In the genomic region with DNA sequence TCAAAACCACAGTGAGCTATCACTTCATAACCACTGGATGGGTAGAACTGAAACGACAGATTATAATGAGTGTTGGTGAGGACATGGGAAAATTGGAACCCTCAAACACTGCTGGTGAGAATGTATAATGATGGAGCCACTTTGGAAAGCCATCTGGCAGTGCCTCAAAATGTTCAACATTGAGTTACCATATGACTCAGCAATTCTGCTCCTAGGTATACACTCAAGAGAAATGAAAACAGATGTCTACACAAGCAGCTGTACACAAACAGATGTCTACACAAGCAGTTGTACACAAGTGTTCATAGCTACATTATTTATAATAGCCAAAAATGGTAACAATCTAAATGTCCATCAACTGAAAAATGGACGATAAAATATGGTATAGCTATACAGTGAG, we compare ENCODE assay signal across 20 cellular contexts.
A peak's percentile ranks its signal among the peaks of the same experiment; 100 is the strongest.
DNase-seq lines count a peak whose midpoint lies in the region; ATAC-seq, FAIRE-seq and TF ChIP-seq lines count a peak whose summit lies in the region.
"Had no signal": no experiment of that assay in that cellular context is flagged by ENCODE, and none has a peak within 500 bp of the region (broad histone marks: within the 10 kb centered on the region; RNA-seq: fewer than 3 reads in every experiment).

No MANE protein-coding gene starts in this region.

- TF ChIP-seq CTCF in A549 (IDR thresholded peaks at IDR 0.05) (no peak), H1 (IDR thresholded peaks at IDR 0.05; ENCODE audit: control extremely low read depth in 1 of 3, insufficient read depth in 1 of 3, low read depth in 1 of 3, low read length in 3 of 3) (no peak)

- POLR2A ChIA-PET in A549 (lab: Yijun Ruan, JAX): no interaction called here
- POLR2A ChIA-PET in H1 (lab: Charles Lee; ENCODE audit: partially characterized antibody): no interaction called here

- H3K27ac ChIP-seq in A549 (no peak overlapping the region), GM23248 (no peak overlapping the region), H1 (ENCODE audit: low read depth, low read length) (no peak overlapping the region)
- H3K27ac ChIP-seq: C4-2B, KMS-11 had no signal

- ATAC-seq in A549: no peak
- no peak for ATAC-seq in GM21367 (IDR thresholded peaks at IDR 0.05; ENCODE audit: unreplicated experiment)

- H3K9me3 ChIP-seq in A549 (no peaks in the 10 kb centered on the region), GM23248 (ENCODE audit: low read depth) (no peaks in the 10 kb centered on the region), H1 (ENCODE audit: insufficient read depth in 2 of 2, low read depth in 1 of 2, low read length in 1 of 2) (no peaks in the 10 kb centered on the region)
- H3K9me3 ChIP-seq: Caco-2 had no signal

- H4K8ac ChIP-seq in H1 (ENCODE audit: extremely low read depth, insufficient read depth, low read length): no peak overlapping the region

- no peak for FAIRE-seq in A549 (lab: Jason Lieb, UNC)
- FAIRE-seq in H1 (lab: Jason Lieb, UNC): no peak
- FAIRE-seq: A204.1, D721Med, G401.6, GM12892, GM18507, H54, HTR-8/SVneo had no signal

- no peaks in the 10 kb centered on the region for H3K79me2 ChIP-seq in GM23248 (ENCODE audit: insufficient read depth)
- H3K79me2 ChIP-seq in H1 (ENCODE audit: control insufficient read depth in 1 of 2, insufficient read depth in 2 of 2, low read length in 2 of 2): no peaks in the 10 kb centered on the region

- CTCF ChIA-PET in A549 (lab: Yijun Ruan, JAX) (no interaction called here), H1 (lab: Charles Lee; ENCODE audit: partially characterized antibody) (interaction anchor here (0.5 to 2.4 kb wide), 2 partner anchors 61 to 854 kb away, joined by 4 to 9 read pairs; no protein-coding TSS in a partner anchor)

- H3K9ac ChIP-seq in GM23248 (no peak overlapping the region), H1 (replicated peaks in 1 of 4; ENCODE audit: extremely low read depth in 1 of 4, low read depth in 3 of 4, low read length in 3 of 4) (no peak overlapping the region)
- H3K9ac ChIP-seq: KMS-11 had no signal

- H3K4me2 ChIP-seq in A549: no peak overlapping the region
- no peak overlapping the region for H3K4me2 ChIP-seq in GM23248 (ENCODE audit: unreplicated experiment)
- H3K4me2 ChIP-seq in H1 (ENCODE audit: insufficient read depth in 1 of 2, low read depth in 2 of 2, low read length in 2 of 2): no peak overlapping the region
- H3K4me2 ChIP-seq: KMS-11 had no signal

- H2BK5ac ChIP-seq in H1 (ENCODE audit: low read depth, low read length): no peak overlapping the region

- H3K9me2 ChIP-seq in GM23248 (ENCODE audit: insufficient read depth): no peaks in the 10 kb centered on the region

- no peak overlapping the region for H3K4me3 ChIP-seq in A549
- no peak overlapping the region for H3K4me3 ChIP-seq in GM23248
- no peak overlapping the region for H3K4me3 ChIP-seq in H1 (ENCODE audit: extremely low read depth in 1 of 4, insufficient read depth in 2 of 4, low read depth in 3 of 4, low read length in 4 of 4)

- no peak overlapping the region for H3K23ac ChIP-seq in H1 (ENCODE audit: insufficient read length)

- H2BK20ac ChIP-seq in H1 (ENCODE audit: low read length): no peak overlapping the region

- in situ Hi-C loops in GM23248 (cut with MboI): no loop called here

- no peak overlapping the region for H2AK5ac ChIP-seq in H1 (ENCODE audit: low read depth, low read length)

- no peak overlapping the region for H3K4ac ChIP-seq in H1 (replicated peaks; ENCODE audit: insufficient read length, low read depth, low read length)

- 35% methylated on average over 2 of the region's 2 CpGs for WGBS in A549 (ENCODE audit: missing lambda C conversion rate)
- 43 to 44% methylated on average over 2 of the region's 2 CpGs for WGBS in GM23248 (ENCODE audit: low coverage in 1 of 2, low lambda C conversion rate in 2 of 2, missing lambda C conversion rate in 2 of 2), 2 experiments
- 95% methylated on average over 2 of the region's 2 CpGs; no CpG with 5 or more reads in 1 of the 2 experiments for WGBS in H1 (ENCODE audit: extremely low coverage in 1 of 2, insufficient coverage in 1 of 2, insufficient read length in 1 of 2, insufficient replicate concordance in 2 of 2, low coverage in 1 of 2, low lambda C conversion rate in 2 of 2, missing lambda C conversion rate in 1 of 2), 2 experiments

- no peaks in the 10 kb centered on the region for H3K4me1 ChIP-seq in A549
- H3K4me1 ChIP-seq in GM23248 (ENCODE audit: insufficient read depth): no peaks in the 10 kb centered on the region
- H3K4me1 ChIP-seq in H1 (replicated peaks in 1 of 4; ENCODE audit: control insufficient read depth in 3 of 4, insufficient read depth in 4 of 4, low read length in 3 of 4): no peaks in the 10 kb centered on the region
- H3K4me1 ChIP-seq: Caco-2 had no signal

- H2BK120ac ChIP-seq in H1 (replicated peaks; ENCODE audit: low read depth, low read length): no peak overlapping the region

- H3K23me2 ChIP-seq in H1 (ENCODE audit: low read depth, low read length): 0 out of 2 replicates have a peak, but pooled peaks cover 1% of the 10 kb centered on the region

- no peaks in the 10 kb centered on the region for H3F3A ChIP-seq in GM23248 (ENCODE audit: insufficient read depth)

- no peaks in the 10 kb centered on the region for H3K79me1 ChIP-seq in H1 (ENCODE audit: low read depth, low read length)

- H2AFZ ChIP-seq in GM23248 (no peak overlapping the region), H1 (ENCODE audit: low read length) (no peak overlapping the region)

- H3K56ac ChIP-seq in H1 (replicated peaks; ENCODE audit: insufficient read length, low read depth, low read length): no peak overlapping the region

- no peaks in the 10 kb centered on the region for H3K36me3 ChIP-seq in GM23248 (ENCODE audit: low read depth)
- H3K36me3 ChIP-seq in H1 (ENCODE audit: control insufficient read depth in 2 of 4, insufficient read depth in 4 of 4, low read length in 3 of 4): no peaks in the 10 kb centered on the region

- no peak overlapping the region for H4K5ac ChIP-seq in H1 (ENCODE audit: insufficient read length, low read depth, low read length)

- no peak overlapping the region for H3K14ac ChIP-seq in H1 (ENCODE audit: insufficient read length)

- H3K27me3 ChIP-seq in GM23248 (replicated peaks; ENCODE audit: insufficient read depth): peaks cover 12% of the 10 kb centered on the region; the same call in 1 of the 2 replicates
- H3K27me3 ChIP-seq in H1 (replicated peaks in 1 of 4; ENCODE audit: control insufficient read depth in 3 of 4, extremely low read depth in 1 of 4, insufficient read depth in 3 of 4, low read length in 3 of 4): no peaks in the 10 kb centered on the region

- H3K18ac ChIP-seq in H1 (ENCODE audit: extremely low read depth, low read length): no peak overlapping the region

- H4K20me1 ChIP-seq in GM23248 (ENCODE audit: insufficient read depth) (no peaks in the 10 kb centered on the region), H1 (replicated peaks in 1 of 2; ENCODE audit: control insufficient read depth in 1 of 2, insufficient read depth in 2 of 2, low read length in 2 of 2) (no peaks in the 10 kb centered on the region)

- H2BK12ac ChIP-seq in H1 (ENCODE audit: low read depth, low read length): no peak overlapping the region

- no peak overlapping the region for H2BK15ac ChIP-seq in H1 (ENCODE audit: low read length)

- TF ChIP-seq RAD21 in A549 (conservative IDR thresholded peaks at IDR 0.05 in 1 of 2, IDR thresholded peaks at IDR 0.05 in 1 of 2): no peak
- TF ChIP-seq RAD21 in H1 (IDR thresholded peaks at IDR 0.05 in 1 of 2, conservative IDR thresholded peaks at IDR 0.05 in 1 of 2; ENCODE audit: low read depth in 2 of 2, low read length in 2 of 2): no peak

- DNase-seq in A549 (ENCODE audit: low read depth in 1 of 2, low spot score in 1 of 2) (no peak), GM23248 (peak; percentile 3), NCI-H2171 (lab: John Stamatoyannopoulos, UW) (peak; percentile 51), H1 (ENCODE audit: low read depth in 1 of 2, low spot score in 2 of 2) (no peak), OCI-M2 (lab: John Stamatoyannopoulos, UW; ENCODE audit: unreplicated experiment) (no peak), T1000 (lab: John Stamatoyannopoulos, UW) (no peak)
- DNase-seq: AML-193; Caco-2; CD4-positive, alpha-beta T cell; HCEC 1CT had no signal

- TF ChIP-seq EP300 in A549 (IDR thresholded peaks at IDR 0.05) (no peak), H1 (IDR thresholded peaks at IDR 0.05; ENCODE audit: borderline replicate concordance in 1 of 2, low read depth in 2 of 2, low read length in 2 of 2) (no peak)

- no peak for TF ChIP-seq POLR2A in A549 (IDR thresholded peaks at IDR 0.05; ENCODE audit: low read length)
- no peak for TF ChIP-seq POLR2A in H1 (IDR thresholded peaks at IDR 0.05; ENCODE audit: control extremely low read depth in 1 of 2, low read depth in 2 of 2, low read length in 2 of 2)

- no peak overlapping the region for H4K91ac ChIP-seq in H1 (replicated peaks; ENCODE audit: insufficient read length, low read length)

TF ChIP-seq in A549, 52 proteins besides CTCF, POLR2A, EP300 and RAD21:
- TF ChIP-seq FOXS1 (CRISPR knock-in tag; IDR thresholded peaks at IDR 0.05): no peak
- 0 out of 2 replicates have a peak, but pooled peaks have one; percentile 19 for TF ChIP-seq NFE2L2 (conservative IDR thresholded peaks at IDR 0.05; ENCODE audit: low read length)
- TF ChIP-seq, protein P1, sequence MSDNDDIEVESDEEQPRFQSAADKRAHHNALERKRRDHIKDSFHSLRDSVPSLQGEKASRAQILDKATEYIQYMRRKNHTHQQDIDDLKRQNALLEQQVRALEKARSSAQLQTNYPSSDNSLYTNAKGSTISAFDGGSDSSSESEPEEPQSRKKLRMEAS (IDR thresholded peaks at IDR 0.05): no peak
- TF ChIP-seq MAFK (IDR thresholded peaks at IDR 0.05; ENCODE audit: partially characterized antibody): peak; percentile 71
- TF ChIP-seq GATA3 (IDR thresholded peaks at IDR 0.05; ENCODE audit: borderline replicate concordance): no peak
- no peak for TF ChIP-seq ZC3H11A (IDR thresholded peaks at IDR 0.05)
- TF ChIP-seq SREBF2 (IDR thresholded peaks at IDR 0.05): no peak
- TF ChIP-seq CBX2 (IDR thresholded peaks at IDR 0.05; ENCODE audit: borderline replicate concordance, low read depth): no peak
- no peak for TF ChIP-seq HOXB5 (CRISPR knock-in tag; IDR thresholded peaks at IDR 0.05)

TF ChIP-seq in H1, 55 proteins besides CTCF, POLR2A, EP300 and RAD21:
- TF ChIP-seq MAFK (IDR thresholded peaks at IDR 0.05; ENCODE audit: low read depth, low read length) (0 out of 2 replicates have a peak, but pooled peaks have one; percentile 17), BRCA1 (IDR thresholded peaks at IDR 0.05; ENCODE audit: low read depth, low read length) (no peak)

Comparison
In these comparisons a context has a peak if more than half of its experiments do, and no peak if none do; other contexts are left out.
1. DNase-seq: peak in GM23248 (single experiment) and NCI-H2171 (single experiment); none in A549 (0 of 2), H1 (0 of 2), OCI-M2 (single experiment) and T1000 (single experiment).
2. Of the 18 proteins assayed by ChIP-seq in both H1 and A549: peak only in H1: none; only in A549: none; in both: MAFK; in neither: 17.